In the genomic region with DNA sequence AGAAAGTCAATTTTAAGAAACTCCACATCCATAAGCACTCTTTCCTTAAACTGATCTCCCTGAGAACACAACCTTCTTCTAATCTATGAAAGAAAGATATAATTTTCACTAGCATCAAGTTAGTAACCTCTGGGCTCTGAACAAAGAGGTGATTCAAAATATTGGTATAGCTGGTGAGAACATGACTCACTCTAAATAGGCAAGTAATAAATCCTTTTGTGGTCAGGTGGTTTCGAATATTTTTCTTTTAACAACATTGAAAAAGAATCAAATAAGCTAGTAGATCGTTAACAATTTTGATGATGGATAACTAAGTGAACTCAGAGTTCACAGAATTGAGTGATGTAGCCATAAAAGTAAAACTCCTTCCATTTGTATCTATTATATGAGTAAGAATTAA, we compare ENCODE assay signal across 15 cellular contexts.
"Had no signal": no experiment of that assay in that cellular context is flagged by ENCODE, and none has a peak within 500 bp of the region (broad histone marks: within the 10 kb centered on the region; RNA-seq: fewer than 3 reads in every experiment).

No MANE protein-coding gene starts in this region.

- H3K9me3 ChIP-seq: left ventricle myocardium inferior had no signal

- FAIRE-seq: islet of Langerhans had no signal

- H3K36me3 ChIP-seq: left ventricle myocardium inferior had no signal

- H3K4me3 ChIP-seq: left ventricle myocardium inferior had no signal

- ATAC-seq: effector memory CD8-positive, alpha-beta T cell had no signal

- H3K27ac ChIP-seq: left ventricle myocardium inferior had no signal

- DNase-seq: activated CD4-positive, alpha-beta memory T cell treated with anti-CD3 and anti-CD28 coated beads for 36 hours; activated CD4-positive, alpha-beta T cell treated with anti-CD3 and anti-CD28 coated beads for 4 hours; activated T-cell treated with anti-CD3 and anti-CD28 coated beads for 4 hours; dermis blood vessel endothelial cell; effector memory CD8-positive, alpha-beta T cell; foreskin fibroblast; glutamatergic neuron; hippocampal formation; left ventricle myocardium inferior; nephron progenitor cell; nucleus accumbens; posterior cingulate gyrus; stimulated activated CD4-positive, alpha-beta T cell treated with anti-CD3 and anti-CD28 coated beads, Interleukin-2, amount 100 ng/mL, for 24 hours; trophoblast cell had no signal
